ENCODE assay signal across 25 cellular contexts in the genomic region with DNA sequence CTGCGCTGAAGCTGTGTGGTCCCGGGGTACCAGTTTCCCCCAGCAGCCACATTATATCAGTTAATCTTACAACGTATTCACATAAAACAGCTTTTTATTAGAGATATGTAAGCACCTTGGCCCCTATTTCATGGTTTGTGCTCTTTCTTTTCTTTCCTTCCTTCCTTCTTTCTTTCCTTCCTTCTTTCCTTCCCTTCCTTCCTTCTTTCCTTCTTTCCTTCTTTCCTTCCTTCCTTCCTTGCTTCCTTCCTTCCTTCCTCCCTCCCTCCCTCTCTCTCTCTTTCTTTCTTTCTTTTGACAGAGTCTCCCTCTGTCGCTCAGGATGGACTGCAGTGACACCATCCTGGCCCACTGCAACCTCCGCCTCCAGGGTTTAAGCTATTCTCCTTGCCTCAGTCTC. TPM values are rescaled to one million over a fixed set of nuclear protein-coding genes. Genes with fewer than 3 reads are reported as not detected.
"Had no signal": no experiment of that assay in that cellular context is flagged by ENCODE, and none has a peak within 500 bp of the region (broad histone marks: within the 10 kb centered on the region; RNA-seq: fewer than 3 reads in every experiment).

No MANE protein-coding gene starts in this region.

- H3K27me3 ChIP-seq: ascending aorta, breast epithelium, colonic mucosa, foreskin keratinocyte, gastrocnemius medialis, heart left ventricle had no signal

- H3K36me3 ChIP-seq: ascending aorta, breast epithelium, cardiac muscle cell, colonic mucosa, gastrocnemius medialis, heart left ventricle had no signal

- H3K4me1 ChIP-seq: ascending aorta, breast epithelium had no signal

- H3K27ac ChIP-seq: ascending aorta, breast epithelium, cardiac muscle cell, colonic mucosa, foreskin keratinocyte, gastrocnemius medialis, heart left ventricle had no signal

- H3K4me3 ChIP-seq: ascending aorta, breast epithelium, cardiac muscle cell, colonic mucosa, gastrocnemius medialis, heart left ventricle had no signal

- DNase-seq: activated CD4-positive, alpha-beta memory T cell treated with anti-CD3 and anti-CD28 coated beads, Interleukin-2, amount 10 ng/mL, durations not matched to agents 7 days and 5 days; activated CD4-positive, alpha-beta T cell treated with anti-CD3 and anti-CD28 coated beads for 1 hour; activated CD4-positive, alpha-beta T cell treated with anti-CD3 and anti-CD28 coated beads for 4 hours; activated CD4-positive, alpha-beta T cell treated with anti-CD3 and anti-CD28 coated beads, Interleukin-2, amount 10 ng/mL, durations not matched to agents 7 days and 5 days; activated CD4-positive, alpha-beta T cell treated with anti-CD3 and anti-CD28 coated beads, Interleukin-2, amount 50 U/mL, for 4 hours; activated effector memory CD4-positive, alpha-beta T cell treated with anti-CD3 and anti-CD28 coated beads, Interleukin-2, amount 50 U/mL, for 16 hours; activated naive CD4-positive, alpha-beta T cell; activated naive CD4-positive, alpha-beta T cell treated with anti-CD3 and anti-CD28 coated beads, Interleukin-2, amount 10 ng/mL, durations not matched to agents 7 days and 5 days; activated naive CD8-positive, alpha-beta T cell treated with anti-CD3 and anti-CD28 coated beads, Interleukin-2, amount 10 ng/mL, durations not matched to agents 7 days and 5 days; activated T-cell treated with anti-CD3 and anti-CD28 coated beads, Interleukin-2, amount 50 U/mL, for 4 hours; central memory CD4-positive, alpha-beta T cell; cerebellar nuclear complex; colonic mucosa; effector CD8-positive, alpha-beta T cell; endodermal cell; foreskin keratinocyte; gastrocnemius medialis; glutamatergic neuron; heart left ventricle; T-helper 1 cell; T-helper 17 cell; T1000 had no signal

- H3K9me3 ChIP-seq: ascending aorta, breast epithelium, colonic mucosa, gastrocnemius medialis, heart left ventricle had no signal

RNA-seq across cellular contexts. Expression of a gene that starts 3.7 kb away (rescaled TPM):
- total RNA-seq: ascending aorta had no signal
